ENCODE assay signal across 32 cellular contexts in the genomic region with DNA sequence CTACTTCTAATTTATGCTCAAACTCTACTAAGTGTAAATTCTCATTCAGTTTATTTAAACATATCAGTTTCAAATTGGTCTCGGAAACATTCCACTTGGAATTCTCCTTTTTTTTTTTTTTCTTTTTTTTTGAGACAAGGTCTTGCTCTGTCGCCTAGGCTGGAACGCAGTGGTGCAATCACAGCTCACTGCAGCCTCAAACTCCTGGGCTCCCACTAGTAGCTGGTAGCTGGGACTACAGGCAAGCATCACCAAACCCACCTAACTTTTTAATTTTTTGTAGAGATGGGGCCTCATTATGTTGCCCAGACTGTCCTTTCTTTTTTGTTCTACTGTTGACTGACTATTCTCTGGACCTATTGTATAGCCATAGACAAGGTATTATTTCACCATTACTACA. TPM values are rescaled to one million over a fixed set of nuclear protein-coding genes. Genes with fewer than 3 reads are reported as not detected.
DNase-seq lines count a peak whose midpoint lies in the region; ATAC-seq, FAIRE-seq and TF ChIP-seq lines count a peak whose summit lies in the region.
"Had no signal": no experiment of that assay in that cellular context is flagged by ENCODE, and none has a peak within 500 bp of the region (broad histone marks: within the 10 kb centered on the region; RNA-seq: fewer than 3 reads in every experiment).

No MANE protein-coding gene starts in this region.

- no peak for TF ChIP-seq CTCF in GM23338 (conservative IDR thresholded peaks at IDR 0.05; ENCODE audit: low read depth in 2 of 2)
- no peak for TF ChIP-seq CTCF in WTC11 (IDR thresholded peaks at IDR 0.05)
- no peak for TF ChIP-seq CTCF in H1 (IDR thresholded peaks at IDR 0.05; ENCODE audit: control extremely low read depth in 1 of 3, insufficient read depth in 1 of 3, low read depth in 1 of 3, low read length in 3 of 3)

- 88% methylated on average over 1 of the region's 3 CpGs; no CpG with 5 or more reads in 1 of the 2 experiments for WGBS in H1 (ENCODE audit: extremely low coverage in 1 of 2, insufficient coverage in 1 of 2, insufficient read length in 1 of 2, insufficient replicate concordance in 2 of 2, low coverage in 1 of 2, low lambda C conversion rate in 2 of 2, missing lambda C conversion rate in 1 of 2), 2 experiments

- H4K91ac ChIP-seq in H1 (replicated peaks; ENCODE audit: insufficient read length, low read length), result no peak overlapping the region

- no peak overlapping the region for H4K8ac ChIP-seq in H1 (ENCODE audit: extremely low read depth, insufficient read depth, low read length)

- no peaks in the 10 kb centered on the region for H3K79me1 ChIP-seq in H1 (ENCODE audit: low read depth, low read length)

- ATAC-seq in GM23338, result peak; percentile 39; the same call in 1 of the 3 replicates
- ATAC-seq in WTC11, result peak; percentile 58
- no peak for ATAC-seq in GM21619 (IDR thresholded peaks at IDR 0.05; ENCODE audit: unreplicated experiment)
- ATAC-seq in GM19328 (IDR thresholded peaks at IDR 0.05; ENCODE audit: unreplicated experiment), result no peak
- ATAC-seq: HepG2, K562, PC-3 had no signal

- no peaks in the 10 kb centered on the region for H3K23me2 ChIP-seq in H1 (ENCODE audit: low read depth, low read length)

- no peak overlapping the region for H4K5ac ChIP-seq in H1 (ENCODE audit: insufficient read length, low read depth, low read length)

- no peak overlapping the region for H2BK12ac ChIP-seq in H1 (ENCODE audit: low read depth, low read length)

- no peak overlapping the region for H3K56ac ChIP-seq in H1 (replicated peaks; ENCODE audit: insufficient read length, low read depth, low read length)

- POLR2A ChIA-PET in WTC11 (lab: Charles Lee) (interaction anchor here (0.7 to 0.9 kb wide), 2 partner anchors 486 to 583 kb away, joined by 3 read pairs; partner anchors contain the start of gene CCDC83), H1 (lab: Charles Lee; ENCODE audit: partially characterized antibody) (no interaction called here)

- H3K4ac ChIP-seq in H1 (replicated peaks; ENCODE audit: insufficient read length, low read depth, low read length), result no peak overlapping the region

- H2BK15ac ChIP-seq in H1 (ENCODE audit: low read length), result no peak overlapping the region

- H3K9me3 ChIP-seq in H1 (ENCODE audit: insufficient read depth in 2 of 2, low read depth in 1 of 2, low read length in 1 of 2), result no peaks in the 10 kb centered on the region; a peak in 1 of 4 replicates
- H3K9me3 ChIP-seq: BE2C, SK-N-SH had no signal

- no peak for FAIRE-seq in H1 (lab: Jason Lieb, UNC)
- FAIRE-seq in HTR-8/SVneo (lab: Jason Lieb, UNC), result no peak
- FAIRE-seq: GM12891, HepG2 had no signal

- H2AFZ ChIP-seq in GM23338, result no peak overlapping the region
- no peak overlapping the region for H2AFZ ChIP-seq in H1 (ENCODE audit: low read length)
- H2AFZ ChIP-seq: GM23248 had no signal

- CTCF ChIA-PET in WTC11 (lab: Charles Lee), result interaction anchor here (1.0 kb wide), 1 partner anchor 19 kb away, joined by 3 read pairs; no protein-coding TSS in a partner anchor
- CTCF ChIA-PET in H1 (lab: Charles Lee; ENCODE audit: partially characterized antibody), result interaction anchor here (0.7 to 0.9 kb wide), 2 partner anchors 19 to 598 kb away, joined by 3 to 5 read pairs; no protein-coding TSS in a partner anchor

- H3K79me2 ChIP-seq in GM23338 (replicated peaks; ENCODE audit: insufficient read depth) (peaks cover 39% of the 10 kb centered on the region), H1 (ENCODE audit: control insufficient read depth in 1 of 2, insufficient read depth in 2 of 2, low read length in 2 of 2) (peaks cover 0 to 12% of the 10 kb centered on the region in 2 experiments; a peak in 2 of 4 replicates)

- no peaks in the 10 kb centered on the region for H3K4me1 ChIP-seq in GM23338 (ENCODE audit: insufficient read depth)
- H3K4me1 ChIP-seq in H1 (replicated peaks in 1 of 4; ENCODE audit: control insufficient read depth in 3 of 4, insufficient read depth in 4 of 4, low read length in 3 of 4), result no peaks in the 10 kb centered on the region
- H3K4me1 ChIP-seq: BE2C had no signal

- H3K27me3 ChIP-seq in GM23338 (ENCODE audit: insufficient read depth) (no peaks in the 10 kb centered on the region), H1 (replicated peaks in 1 of 4; ENCODE audit: control insufficient read depth in 3 of 4, extremely low read depth in 1 of 4, insufficient read depth in 3 of 4, low read length in 3 of 4) (no peaks in the 10 kb centered on the region)
- H3K27me3 ChIP-seq: BE2C had no signal

- H2BK120ac ChIP-seq in H1 (replicated peaks; ENCODE audit: low read depth, low read length), result no peak overlapping the region

- no peak overlapping the region for H3K9ac ChIP-seq in H1 (replicated peaks in 1 of 4; ENCODE audit: extremely low read depth in 1 of 4, low read depth in 3 of 4, low read length in 3 of 4)
- H3K9ac ChIP-seq: GM23248, SK-N-SH had no signal

- H3F3A ChIP-seq in GM23338 (replicated peaks; ENCODE audit: low read depth), result no peaks in the 10 kb centered on the region

- H3K4me3 ChIP-seq in GM23338 (no peak overlapping the region), H1 (ENCODE audit: extremely low read depth in 1 of 4, insufficient read depth in 2 of 4, low read depth in 3 of 4, low read length in 4 of 4) (no peak overlapping the region)
- H3K4me3 ChIP-seq: GM23248, K562 had no signal

- H3K4me3 Mint-ChIP-seq in GM23338, result no peak overlapping the region
- H3K4me3 Mint-ChIP-seq in WTC11, result no peak overlapping the region
- H3K4me3 Mint-ChIP-seq: CD14-positive monocyte; CD8-positive, alpha-beta memory T cell had no signal

- no peak overlapping the region for H2BK20ac ChIP-seq in H1 (ENCODE audit: low read length)

- H3K36me3 Mint-ChIP-seq in GM23338 (ENCODE audit: low read depth) (peaks cover 45% of the 10 kb centered on the region), WTC11 (peaks cover 37% of the 10 kb centered on the region)

- no peak overlapping the region for H3K14ac ChIP-seq in H1 (ENCODE audit: insufficient read length)

- H3K9me3 Mint-ChIP-seq in GM23338, result no peaks in the 10 kb centered on the region
- peaks cover 10% of the 10 kb centered on the region; the same call in 1 of the 2 replicates for H3K9me3 Mint-ChIP-seq in WTC11

- no peak overlapping the region for H2AK5ac ChIP-seq in H1 (ENCODE audit: low read depth, low read length)

- no peaks in the 10 kb centered on the region; the same call in 1 of the 2 replicates for H4K20me1 ChIP-seq in GM23338 (replicated peaks; ENCODE audit: insufficient read depth)
- H4K20me1 ChIP-seq in H1 (replicated peaks in 1 of 2; ENCODE audit: control insufficient read depth in 1 of 2, insufficient read depth in 2 of 2, low read length in 2 of 2), result no peaks in the 10 kb centered on the region

- TF ChIP-seq RAD21 in H1 (IDR thresholded peaks at IDR 0.05 in 1 of 2, conservative IDR thresholded peaks at IDR 0.05 in 1 of 2; ENCODE audit: low read depth in 2 of 2, low read length in 2 of 2), result no peak

- no peak overlapping the region for H3K4me2 ChIP-seq in GM23338
- H3K4me2 ChIP-seq in H1 (ENCODE audit: insufficient read depth in 1 of 2, low read depth in 2 of 2, low read length in 2 of 2), result no peak overlapping the region
- H3K4me2 ChIP-seq: SK-N-SH had no signal

- H3K4me1 Mint-ChIP-seq in GM23338 (no peaks in the 10 kb centered on the region), WTC11 (no peaks in the 10 kb centered on the region)

- no peak overlapping the region for H3K23ac ChIP-seq in H1 (ENCODE audit: insufficient read length)

- no peak overlapping the region for H2BK5ac ChIP-seq in H1 (ENCODE audit: low read depth, low read length)

- TF ChIP-seq EP300 in H1 (IDR thresholded peaks at IDR 0.05; ENCODE audit: borderline replicate concordance in 1 of 2, low read depth in 2 of 2, low read length in 2 of 2), result no peak

- H3K18ac ChIP-seq in H1 (ENCODE audit: extremely low read depth, low read length), result no peak overlapping the region

- no peaks in the 10 kb centered on the region for H3K9me2 ChIP-seq in GM23338 (ENCODE audit: insufficient read depth)
- H3K9me2 ChIP-seq: SK-N-SH had no signal

- H3K27me3 Mint-ChIP-seq in GM23338 (ENCODE audit: insufficient read depth, low read depth, poor library complexity) (no peaks in the 10 kb centered on the region), WTC11 (ENCODE audit: low read depth) (no peaks in the 10 kb centered on the region)
- H3K27me3 Mint-ChIP-seq: CD8-positive, alpha-beta memory T cell had no signal

- H3K36me3 ChIP-seq in GM23338 (ENCODE audit: insufficient read depth), result no peaks in the 10 kb centered on the region; the same call in 1 of the 2 replicates
- H3K36me3 ChIP-seq in H1 (ENCODE audit: control insufficient read depth in 2 of 4, insufficient read depth in 4 of 4, low read length in 3 of 4), result peaks cover 0 to 21% (median 9%) of the 10 kb centered on the region in 4 experiments; a peak in 3 of 8 replicates

- H3K27ac ChIP-seq in GM23338 (ENCODE audit: low read depth), result no peak overlapping the region
- H3K27ac ChIP-seq in H1 (ENCODE audit: low read depth, low read length), result no peak overlapping the region
- H3K27ac ChIP-seq: GM23248, HL-60 had no signal

- DNase-seq in GM23338 (ENCODE audit: low spot score) (peak; percentile 29), WTC11 (ENCODE audit: low spot score) (no peak), H1 (ENCODE audit: low read depth in 1 of 2, low spot score in 2 of 2) (no peak), left kidney (ENCODE audit: low read depth, low spot score) (peak; percentile 8), HTR-8/SVneo (ENCODE audit: insufficient read length, low spot score) (no peak), HT-29 (ENCODE audit: low spot score) (no peak)
- DNase-seq: 8988T; ACHN; BE2C; CD8-positive, alpha-beta memory T cell; DMS 273 treated with DMSO at 0.1 percent for 48 hours; DMS79 treated with DMSO at 0.1 percent for 48 hours; GF-D8; GM23248; MV-4-11; NCI-H1105; NCI-H146; NCI-H1930; NCI-H446; NCI-H524 treated with DMSO at 0.1 percent for 48 hours; NCI-H774; NK-92 treated with Interleukin-12 subunit alpha and Interleukin-12 subunit beta, amount 100 ng/mL, for 24 hours; PC-3; SK-N-SH had no signal

- TF ChIP-seq POLR2A in H1 (IDR thresholded peaks at IDR 0.05; ENCODE audit: control extremely low read depth in 1 of 2, low read depth in 2 of 2, low read length in 2 of 2), result no peak

- H3K27ac Mint-ChIP-seq in GM23338 (no peak overlapping the region; the same call in 1 of the 2 replicates), WTC11 (no peak overlapping the region)

RNA-seq across cellular contexts. Expression of gene CCDC81, which starts 33.3 kb away (rescaled TPM):
- total RNA-seq in GM23338 (2014; rRNA removed; shearing (Covaris generic)), result 0.43 and 4.3 TPM in 2 replicates
- polyA plus RNA-seq in GM23338 (2016; fragmentation: Nextera tagmentation; extraction: Ambion mirVana) (0.37 and 0.83 TPM in 2 replicates), H1 (2011; rRNA removed) (0.20 and 0.30 TPM in 2 replicates)
- 0.82 to 1.0 TPM (median 0.98 TPM) in 3 replicates for total RNA-seq in WTC11 (2021)
- 0.58 and 1.4 TPM in 2 replicates for total RNA-seq in H1 (2021; fragmentation: NEBNext Ultra II Directional; extraction: Animal tissue kit (Norgen Biotek cat#: 25700))
- polyA plus RNA-seq in H1 (2011; cell fraction: cytosol; rRNA removed), result 0.25 TPM
- 0.97 TPM for polyA plus RNA-seq in H1 (2011; cell fraction: nucleus; rRNA removed)
- 0.47 to 1.0 TPM (median 0.64 TPM) in 4 replicates for polyA plus RNA-seq in H1 (2012, experiment 1 of 2)
- polyA plus RNA-seq in H1 (2012, experiment 2 of 2), result not detected
- polyA plus RNA-seq in H1 (2013, experiment 1 of 2), result 0.41 TPM
- polyA plus RNA-seq in H1 (2013, experiment 2 of 2), result 0.31 TPM
- polyA minus RNA-seq in H1 (2011; rRNA and poly(A)+ RNA removed), result 0.32 and 0.44 TPM in 2 replicates
- polyA minus RNA-seq in H1 (2011; cell fraction: cytosol; rRNA and poly(A)+ RNA removed), result not detected
- polyA minus RNA-seq in H1 (2011; cell fraction: nucleus; rRNA and poly(A)+ RNA removed), result 0.70 TPM
- 0.08 and 0.31 TPM in 2 replicates for total RNA-seq in HT-29 (2014; rRNA removed; shearing (Covaris generic))
- total RNA-seq: LHCN-M2 had no signal

RNA-seq across cellular contexts. Expression of gene HIKESHI, which starts 39.3 kb away (rescaled TPM):
- 71.2 and 76.8 TPM in 2 replicates for total RNA-seq in GM23338 (2014; rRNA removed; shearing (Covaris generic))
- polyA plus RNA-seq in GM23338 (2016; fragmentation: Nextera tagmentation; extraction: Ambion mirVana) (162 and 170 TPM in 2 replicates), H1 (2011; rRNA removed) (65.9 and 90.2 TPM in 2 replicates)
- total RNA-seq in WTC11 (2021), result 48.3 to 57.1 TPM (median 52.8 TPM) in 3 replicates
- total RNA-seq in H1 (2021; fragmentation: NEBNext Ultra II Directional; extraction: Animal tissue kit (Norgen Biotek cat#: 25700)), result 58.3 and 65.4 TPM in 2 replicates
- 82.3 TPM for polyA plus RNA-seq in H1 (2011; cell fraction: cytosol; rRNA removed)
- polyA plus RNA-seq in H1 (2011; cell fraction: nucleus; rRNA removed), result 62.3 TPM
- 68.4 to 91.1 TPM (median 75.7 TPM) in 4 replicates for polyA plus RNA-seq in H1 (2012, experiment 1 of 2)
- 56.3 TPM for polyA plus RNA-seq in H1 (2012, experiment 2 of 2)
- 83.8 TPM for polyA plus RNA-seq in H1 (2013, experiment 1 of 2)
- polyA plus RNA-seq in H1 (2013, experiment 2 of 2), result 94.1 TPM
- polyA minus RNA-seq in H1 (2011; rRNA and poly(A)+ RNA removed), result 39.4 and 83.0 TPM in 2 replicates
- 27.5 TPM for polyA minus RNA-seq in H1 (2011; cell fraction: cytosol; rRNA and poly(A)+ RNA removed)
- polyA minus RNA-seq in H1 (2011; cell fraction: nucleus; rRNA and poly(A)+ RNA removed), result 31.4 TPM
- 29.0 and 31.4 TPM in 2 replicates for total RNA-seq in HT-29 (2014; rRNA removed; shearing (Covaris generic))

Comparison
In these comparisons a context has a peak if more than half of its experiments do, and no peak if none do; other contexts are left out.
1. ATAC-seq: peak in GM23338 (single experiment) and WTC11 (single experiment); none in GM21619 (single experiment) and GM19328 (single experiment).
2. DNase-seq: peak in GM23338 (single experiment) and left kidney (single experiment); none in WTC11 (single experiment), H1 (0 of 2), HTR-8/SVneo (single experiment) and HT-29 (single experiment).